In the genomic region with DNA sequence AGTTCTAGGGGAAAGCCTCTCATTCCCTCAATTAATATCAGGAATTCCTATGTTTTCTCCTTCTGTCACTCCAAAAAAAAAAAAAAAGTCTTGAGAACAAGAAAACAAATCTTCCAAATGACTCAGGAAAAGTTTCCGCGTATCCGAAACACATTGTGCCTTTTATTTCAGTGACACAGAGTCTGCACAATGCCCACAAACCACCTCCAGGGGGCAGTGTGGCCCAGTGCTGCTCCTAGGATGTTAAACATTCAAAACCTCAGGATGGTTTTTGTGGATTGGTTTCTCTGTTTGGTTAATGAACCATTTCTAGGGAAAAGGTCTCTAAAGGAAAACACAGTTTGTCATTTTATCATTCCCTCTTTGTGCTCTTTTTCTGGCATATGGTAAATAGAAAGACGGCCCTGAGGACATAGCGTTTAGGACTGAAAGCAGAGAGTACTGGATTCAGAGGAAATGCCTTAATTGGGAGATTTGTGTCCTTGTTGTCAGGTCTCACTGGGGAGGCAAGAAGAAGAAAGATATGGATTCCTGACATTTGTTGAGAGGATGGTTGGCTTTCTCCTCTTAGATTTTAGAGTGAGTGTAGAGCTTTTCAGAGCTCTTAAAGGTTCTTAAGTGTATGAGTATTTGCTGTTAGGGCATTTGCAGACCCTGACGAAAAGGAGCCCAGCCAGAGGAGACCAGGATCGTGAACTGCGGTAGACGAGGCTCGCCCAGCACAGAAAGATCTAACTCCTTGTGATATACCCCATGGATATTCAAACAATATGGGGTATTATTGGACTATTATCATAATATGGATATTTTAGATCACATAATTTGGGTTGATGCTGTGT, we compare ENCODE assay signal across 8 cellular contexts.
DNase-seq lines count a peak whose midpoint lies in the region; ATAC-seq lines count a peak whose summit lies in the region.

No MANE protein-coding gene starts in this region.

- peak; percentile 64 for DNase-seq in ACHN
- peak; percentile 23 for DNase-seq in NCI-H748 treated with DMSO at 0.1 percent for 48 hours (lab: John Stamatoyannopoulos, UW)
- DNase-seq in activated CD8-positive, alpha-beta memory T cell treated with anti-CD3 and anti-CD28 coated beads, Interleukin-2, amount 50 U/mL, for 24 hours (ENCODE audit: extremely low read depth): peak; percentile 28
- peak; percentile 45 for DNase-seq in epidermal melanocyte (ENCODE audit: insufficient read length, low spot score)
- DNase-seq in middle frontal gyrus (ENCODE audit: extremely low spot score, low spot score): peak; percentile 73
- peak; percentile 13 to 22 for DNase-seq in stimulated activated CD8-positive, alpha-beta memory T cell treated with anti-CD3 and anti-CD28 coated beads, Interleukin-15, amount 100 ng/mL, for 48 hours (ENCODE audit: low read depth in 2 of 2)

- in situ Hi-C loops in ACHN (cut with HindIII; ENCODE audit: low pct_ligation_motif_present, low pct_unique_long_range_greater_than_20kb, low sequenced_read_pairs): no loop called here

- ATAC-seq in GM18511 (IDR thresholded peaks at IDR 0.05; ENCODE audit: unreplicated experiment) (peak; percentile 93), HG03097 (IDR thresholded peaks at IDR 0.05; ENCODE audit: low FRiP score, unreplicated experiment) (peak; percentile 91)

Comparison
In these comparisons a context has a peak if more than half of its experiments do, and no peak if none do; other contexts are left out.
1. Peak in every context shown above with its lines: DNase-seq and ATAC-seq.
2. DNase-seq: peak in every context shown above with its lines; median percentile 73 in middle frontal gyrus; 64 in ACHN; 45 in epidermal melanocyte; 28 in activated CD8-positive, alpha-beta memory T cell treated with anti-CD3 and anti-CD28 coated beads, Interleukin-2, amount 50 U/mL, for 24 hours; 23 in NCI-H748 treated with DMSO at 0.1 percent for 48 hours; 18 in stimulated activated CD8-positive, alpha-beta memory T cell treated with anti-CD3 and anti-CD28 coated beads, Interleukin-15, amount 100 ng/mL, for 48 hours.